9 cellular contexts compared by ENCODE assay signal in the genomic region with DNA sequence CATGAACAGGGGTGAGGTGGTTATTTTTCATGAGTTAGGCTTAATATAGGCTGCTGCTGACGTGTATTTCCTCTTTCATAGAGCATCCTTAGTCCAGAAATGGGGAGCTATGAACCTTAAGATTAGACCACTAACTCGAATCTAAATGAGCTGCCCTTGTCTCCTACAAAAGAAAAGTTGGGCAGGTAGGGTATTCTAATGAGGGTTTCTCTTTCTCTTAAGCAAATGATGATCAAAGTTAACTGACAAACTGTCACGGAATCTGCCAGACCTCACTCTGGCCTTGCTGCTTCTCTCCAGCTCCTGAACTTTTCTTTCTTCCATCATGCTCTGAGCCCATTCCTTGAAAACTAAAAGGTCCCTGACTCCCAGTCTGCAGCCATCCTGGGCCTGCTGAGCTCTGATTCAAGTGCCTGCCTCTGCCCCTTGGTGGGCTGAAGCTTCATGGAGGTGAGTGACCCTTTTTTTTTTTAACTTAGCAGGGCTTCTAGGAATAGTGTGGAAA. TPM values are rescaled to one million over a fixed set of nuclear protein-coding genes. Genes with fewer than 3 reads are reported as not detected.
A peak's percentile ranks its signal among the peaks of the same experiment; 100 is the strongest.
DNase-seq lines count a peak whose midpoint lies in the region; ATAC-seq and TF ChIP-seq lines count a peak whose summit lies in the region.
"Had no signal": no experiment of that assay in that cellular context is flagged by ENCODE, and none has a peak within 500 bp of the region (broad histone marks: within the 10 kb centered on the region; RNA-seq: fewer than 3 reads in every experiment).

Gene TRIM69 (plus strand): TSS at position 268 of the 505 bp plus-strand sequence. CDS start 177 bp downstream, at position 445.

- ATAC-seq in GM21619 (IDR thresholded peaks at IDR 0.05; ENCODE audit: unreplicated experiment), result no peak
- no peak for ATAC-seq in GM18870 (IDR thresholded peaks at IDR 0.05; ENCODE audit: unreplicated experiment)

- no peaks in the 10 kb centered on the region for H3K9me3 ChIP-seq in HUES48 (ENCODE audit: control insufficient read depth, insufficient read depth, low read length)
- H3K9me3 ChIP-seq: prostate gland had no signal

- H3K4me1 ChIP-seq in HUES48 (ENCODE audit: control insufficient read depth, insufficient read depth, low read length), result peaks cover 9% of the 10 kb centered on the region
- H3K4me1 ChIP-seq: prostate gland had no signal

- peaks cover 4% of the 10 kb centered on the region; the same call in 1 of the 2 replicates for H3K36me3 ChIP-seq in HUES48 (ENCODE audit: control insufficient read depth, insufficient read depth, low read length)
- H3K36me3 ChIP-seq: prostate gland had no signal

- no peak within 1 kb of the TSS for H3K4me3 Mint-ChIP-seq in endothelial cell (ENCODE audit: unreplicated experiment)

- H3K27me3 ChIP-seq in HUES48 (ENCODE audit: control insufficient read depth, insufficient read depth, low read length), result no peaks in the 10 kb centered on the region

- peaks cover 2% of the 10 kb centered on the region for H3K27me3 Mint-ChIP-seq in endothelial cell (ENCODE audit: unreplicated experiment)

- H3K4me3 ChIP-seq in GM12864 (ENCODE audit: low read depth, low read length), result peak within 1 kb of the TSS; percentile 59
- H3K4me3 ChIP-seq in HUES48 (ENCODE audit: low read depth, low read length), result no peak within 1 kb of the TSS
- H3K4me3 ChIP-seq: prostate gland had no signal

- no peak within 1 kb of the TSS for H3K9ac ChIP-seq in HUES48 (ENCODE audit: low read depth, low read length)

- peak within 1 kb of the TSS; percentile 40 for H3K27ac ChIP-seq in HUES48 (ENCODE audit: low read depth, low read length)

- peaks cover 4% of the 10 kb centered on the region for H3K36me3 Mint-ChIP-seq in endothelial cell (ENCODE audit: low read depth, unreplicated experiment)

- intact Hi-C loops in posterior vena cava (cut with DNase I), result loop anchor here (5.0 to 10.0 kb wide), 3 partner anchors 74 to 152 kb away; partner anchors contain the start of gene SPG11 (in 2 of the 2)

- no peak for TF ChIP-seq CTCF in GM12864 (IDR thresholded peaks at IDR 0.05; ENCODE audit: low read depth, low read length, missing control alignments)
- TF ChIP-seq CTCF in endothelial cell (IDR thresholded peaks at IDR 0.05; ENCODE audit: unreplicated experiment), result no peak

- peaks cover 3% of the 10 kb centered on the region for H3K9me3 Mint-ChIP-seq in endothelial cell (ENCODE audit: unreplicated experiment)

- DNase-seq in GM12864 (ENCODE audit: low read depth) (no peak), endothelial cell (ENCODE audit: low spot score) (no peak), posterior vena cava (ENCODE audit: low spot score) (no peak), NCI-H510A treated with DMSO at 0.1 percent for 48 hours (lab: John Stamatoyannopoulos, UW) (no peak), NOMO-1 (lab: John Stamatoyannopoulos, UW; ENCODE audit: unreplicated experiment in 2 of 2) (no peak)

- H3K4me1 Mint-ChIP-seq in endothelial cell (ENCODE audit: unreplicated experiment), result peaks cover 26% of the 10 kb centered on the region

- peak within 1 kb of the TSS; percentile 86 for H3K27ac Mint-ChIP-seq in endothelial cell (ENCODE audit: unreplicated experiment)

RNA-seq across cellular contexts. Expression of gene TRIM69, which starts in this region (rescaled TPM):
- 13.4 TPM for total RNA-seq in endothelial cell (ENCODE audit: unreplicated experiment)
- total RNA-seq in posterior vena cava, result 10 to 100 TPM; 20.0 to 28.7 TPM
